Comparison of ENCODE assay signal across 1 cellular context in genomic region chr6:17829905-17830304, GRCh38.
TF ChIP-seq lines count a peak whose summit lies in the region.

No MANE protein-coding gene starts in this region.

TF ChIP-seq in K562, 482 proteins besides CTCF, POLR2A, EP300 and RAD21 (continued from another document):
- TF ChIP-seq FIP1L1 (IDR thresholded peaks at IDR 0.05; ENCODE audit: low read depth, low read length, poor library complexity, severe bottlenecking): no peak
- TF ChIP-seq ZNF785 (CRISPR knock-in tag; IDR thresholded peaks at IDR 0.05): no peak
- TF ChIP-seq ZNF507 (tag; conservative IDR thresholded peaks at IDR 0.05): no peak
- TF ChIP-seq PBX2 (CRISPR knock-in tag; IDR thresholded peaks at IDR 0.05; ENCODE audit: low read depth): no peak
- TF ChIP-seq PBX2 (tag; conservative IDR thresholded peaks at IDR 0.05; ENCODE audit: low read depth): peak; percentile 80
- no peak for TF ChIP-seq ZNF263 (CRISPR knock-in tag; IDR thresholded peaks at IDR 0.05; ENCODE audit: borderline replicate concordance)
- no peak for TF ChIP-seq MTF1 (CRISPR knock-in tag; IDR thresholded peaks at IDR 0.05; ENCODE audit: borderline replicate concordance)
- no peak for TF ChIP-seq CC2D1A (IDR thresholded peaks at IDR 0.05)
- no peak for TF ChIP-seq MBD2 (IDR thresholded peaks at IDR 0.05; ENCODE audit: borderline replicate concordance, low read depth)
- peak; percentile 74 for TF ChIP-seq PKNOX1 (IDR thresholded peaks at IDR 0.05)
TF ChIP-seq in K562: peak in this region for 3.
